In genomic region chrX:107659768-107660167, GRCh38 we compare ENCODE assay signal across 7 cellular contexts. TPM values are rescaled to one million over a fixed set of nuclear protein-coding genes. Genes with fewer than 3 reads are reported as not detected.
A peak's percentile ranks its signal among the peaks of the same experiment; 100 is the strongest.
DNase-seq lines count a peak whose midpoint lies in the region; ATAC-seq, FAIRE-seq and TF ChIP-seq lines count a peak whose summit lies in the region.

No MANE protein-coding gene starts in this region.

- ATAC-seq in HG02798 (IDR thresholded peaks at IDR 0.05; ENCODE audit: poor library complexity, unreplicated experiment): peak; percentile 37

- peak; percentile 72 for TF ChIP-seq CTCF in parathyroid adenoma (IDR thresholded peaks at IDR 0.05)

- H3K4me3 ChIP-seq in parathyroid adenoma (ENCODE audit: low read depth, low read length): no peak overlapping the region

- no peaks in the 10 kb centered on the region for H3K27me3 ChIP-seq in parathyroid adenoma (ENCODE audit: control insufficient read depth, insufficient read depth, low read length)

- DNase-seq in RPMI8226 (peak; percentile 45), fibroblast of gingiva (ENCODE audit: low read depth) (peak; percentile 53), SK-N-DZ (ENCODE audit: low spot score) (no peak)
- DNase-seq in activated effector memory CD4-positive, alpha-beta T cell treated with Interleukin-2 at 50 U/mL for 16 hours: no peak

- no peak overlapping the region for H3K4me2 ChIP-seq in parathyroid adenoma (ENCODE audit: low read length)

- H3K4me1 ChIP-seq in parathyroid adenoma: no peaks in the 10 kb centered on the region

- no peak overlapping the region for H2AFZ ChIP-seq in parathyroid adenoma

- no peaks in the 10 kb centered on the region for H3K36me3 ChIP-seq in parathyroid adenoma (ENCODE audit: control insufficient read depth, insufficient read depth, low read length)

- no peaks in the 10 kb centered on the region for H3K79me2 ChIP-seq in parathyroid adenoma

- no peak overlapping the region for H3K9ac ChIP-seq in parathyroid adenoma

- peak; percentile 93 for FAIRE-seq in G401.6 (lab: Jason Lieb, UNC)

- H3K27ac ChIP-seq in parathyroid adenoma: no peak overlapping the region

- no peaks in the 10 kb centered on the region for H3K9me3 ChIP-seq in parathyroid adenoma (ENCODE audit: control insufficient read depth, low read length)

RNA-seq across cellular contexts. Expression of gene PRPS1, which starts 31.5 kb away (rescaled TPM):
- 119 and 144 TPM in 2 replicates for polyA plus RNA-seq in SK-N-DZ (2014; cell fraction: cytosol; rRNA removed)
- 47.8 and 56.1 TPM in 2 replicates for polyA plus RNA-seq in SK-N-DZ (2014; cell fraction: nucleus; rRNA removed)

Comparison
In these comparisons a context has a peak if more than half of its experiments do, and no peak if none do; other contexts are left out.
1. DNase-seq: peak in RPMI8226 (single experiment) and fibroblast of gingiva (single experiment); none in SK-N-DZ (single experiment) and activated effector memory CD4-positive, alpha-beta T cell treated with Interleukin-2 at 50 U/mL for 16 hours (single experiment).